In genomic region chr15:69885182-69886041, GRCh38 we compare ENCODE assay signal across 28 cellular contexts.
DNase-seq lines count a peak whose midpoint lies in the region; TF ChIP-seq lines count a peak whose summit lies in the region.
"Had no signal": no experiment of that assay in that cellular context is flagged by ENCODE, and none has a peak within 500 bp of the region (broad histone marks: within the 10 kb centered on the region; RNA-seq: fewer than 3 reads in every experiment).

No MANE protein-coding gene starts in this region.

- H3K4me2 ChIP-seq in mesendoderm (ENCODE audit: low read length), result no peak overlapping the region

- no peaks in the 10 kb centered on the region for H3K36me3 ChIP-seq in mesendoderm (ENCODE audit: control insufficient read depth, insufficient read depth, low read length)
- H3K36me3 ChIP-seq: heart left ventricle, stomach, thyroid gland had no signal

- H4K5ac ChIP-seq in mesendoderm (ENCODE audit: low read length), result no peak overlapping the region

- no peak overlapping the region for H4K8ac ChIP-seq in mesendoderm (ENCODE audit: low read depth, low read length)

- H3K9me3 Mint-ChIP-seq in activated naive CD4-positive, alpha-beta T cell treated with anti-CD3 and anti-CD28 coated beads for 36 hours, result peaks cover 2% of the 10 kb centered on the region
- peaks cover 7% of the 10 kb centered on the region for H3K9me3 Mint-ChIP-seq in activated naive CD4-positive, alpha-beta T cell treated with anti-CD3 and anti-CD28 coated beads, Interleukin-2, amount 10 ng/mL, durations not matched to agents 7 days and 5 days
- H3K9me3 Mint-ChIP-seq: activated CD8-positive, alpha-beta T cell treated with anti-CD3 and anti-CD28 coated beads for 36 hours; activated naive CD8-positive, alpha-beta T cell treated with anti-CD3 and anti-CD28 coated beads for 36 hours had no signal

- H3K27ac Mint-ChIP-seq in activated naive CD4-positive, alpha-beta T cell treated with anti-CD3 and anti-CD28 coated beads for 36 hours, result no peak overlapping the region
- no peak overlapping the region for H3K27ac Mint-ChIP-seq in activated naive CD4-positive, alpha-beta T cell treated with anti-CD3 and anti-CD28 coated beads, Interleukin-2, amount 10 ng/mL, durations not matched to agents 7 days and 5 days
- H3K27ac Mint-ChIP-seq: activated CD8-positive, alpha-beta T cell treated with anti-CD3 and anti-CD28 coated beads for 36 hours; activated naive CD8-positive, alpha-beta T cell treated with anti-CD3 and anti-CD28 coated beads for 36 hours; CD8-positive, alpha-beta T cell; memory B cell; T-cell had no signal

- no peaks in the 10 kb centered on the region for H3K36me3 Mint-ChIP-seq in activated naive CD4-positive, alpha-beta T cell treated with anti-CD3 and anti-CD28 coated beads for 36 hours (ENCODE audit: low read depth)
- H3K36me3 Mint-ChIP-seq in activated naive CD4-positive, alpha-beta T cell treated with anti-CD3 and anti-CD28 coated beads, Interleukin-2, amount 10 ng/mL, durations not matched to agents 7 days and 5 days, result no peaks in the 10 kb centered on the region
- H3K36me3 Mint-ChIP-seq: activated naive CD8-positive, alpha-beta T cell treated with anti-CD3 and anti-CD28 coated beads for 36 hours; CD8-positive, alpha-beta T cell; T-cell had no signal

- H3K27ac ChIP-seq in caudate nucleus (ENCODE audit: low read depth, low read length), result no peak overlapping the region
- peak overlapping the region; percentile 43 for H3K27ac ChIP-seq in mesendoderm (ENCODE audit: low read depth, low read length)
- H3K27ac ChIP-seq: heart left ventricle, SJSA1, stomach, thyroid gland had no signal

- H3K9ac ChIP-seq in mesendoderm (ENCODE audit: low read length), result no peak overlapping the region

- no peak overlapping the region for H3K23ac ChIP-seq in mesendoderm (ENCODE audit: low read length)

- H3K79me2 ChIP-seq in mesendoderm (ENCODE audit: control insufficient read depth, insufficient read depth, low read length), result no peaks in the 10 kb centered on the region

- no peaks in the 10 kb centered on the region for H3K27me3 Mint-ChIP-seq in activated naive CD4-positive, alpha-beta T cell treated with anti-CD3 and anti-CD28 coated beads for 36 hours (ENCODE audit: low read depth)
- H3K27me3 Mint-ChIP-seq in activated naive CD4-positive, alpha-beta T cell treated with anti-CD3 and anti-CD28 coated beads, Interleukin-2, amount 10 ng/mL, durations not matched to agents 7 days and 5 days, result peaks cover 28% of the 10 kb centered on the region
- H3K27me3 Mint-ChIP-seq: activated naive CD8-positive, alpha-beta T cell treated with anti-CD3 and anti-CD28 coated beads for 36 hours; memory B cell had no signal

- peaks cover 7% of the 10 kb centered on the region for H3K4me1 Mint-ChIP-seq in activated naive CD4-positive, alpha-beta T cell treated with anti-CD3 and anti-CD28 coated beads for 36 hours (ENCODE audit: low read depth)
- no peaks in the 10 kb centered on the region for H3K4me1 Mint-ChIP-seq in activated naive CD4-positive, alpha-beta T cell treated with anti-CD3 and anti-CD28 coated beads, Interleukin-2, amount 10 ng/mL, durations not matched to agents 7 days and 5 days

- POLR2A ChIA-PET in HEK293T (lab: Yijun Ruan, JAX), result no interaction called here

- no peak overlapping the region for H3K4me3 Mint-ChIP-seq in activated naive CD4-positive, alpha-beta T cell treated with anti-CD3 and anti-CD28 coated beads for 36 hours
- H3K4me3 Mint-ChIP-seq in activated naive CD4-positive, alpha-beta T cell treated with anti-CD3 and anti-CD28 coated beads, Interleukin-2, amount 10 ng/mL, durations not matched to agents 7 days and 5 days, result no peak overlapping the region
- H3K4me3 Mint-ChIP-seq: activated CD8-positive, alpha-beta T cell treated with anti-CD3 and anti-CD28 coated beads for 36 hours; activated naive CD8-positive, alpha-beta T cell treated with anti-CD3 and anti-CD28 coated beads for 36 hours; CD8-positive, alpha-beta T cell; IgD-negative memory B cell; memory B cell; T-cell had no signal

- no peak overlapping the region for H3K4me3 ChIP-seq in mesendoderm (ENCODE audit: low read length)
- H3K4me3 ChIP-seq: heart left ventricle, SJSA1, stomach, thyroid gland had no signal

- H2BK120ac ChIP-seq in mesendoderm (ENCODE audit: low read depth, low read length), result no peak overlapping the region

- H3K18ac ChIP-seq in mesendoderm (ENCODE audit: low read length), result peak overlapping the region; percentile 44

- DNase-seq in activated naive CD4-positive, alpha-beta T cell treated with anti-CD3 and anti-CD28 coated beads for 36 hours, result peak; percentile 13
- no peak for DNase-seq in activated naive CD4-positive, alpha-beta T cell treated with anti-CD3 and anti-CD28 coated beads, Interleukin-2, amount 10 ng/mL, durations not matched to agents 7 days and 5 days
- DNase-seq in caudate nucleus (lab: John Stamatoyannopoulos, UW) (peak in 33 of 61 donors; percentile 5 to 60 (median 19)), mesendoderm (peak; percentile 78), G401 (ENCODE audit: low spot score) (no peak), HEK293T (ENCODE audit: extremely low spot score) (no peak), NCI-H1930 (lab: John Stamatoyannopoulos, UW) (no peak), T-helper 2 cell (no peak)
- DNase-seq: activated CD8-positive, alpha-beta T cell treated with anti-CD3 and anti-CD28 coated beads for 36 hours; activated naive CD8-positive, alpha-beta T cell treated with anti-CD3 and anti-CD28 coated beads for 36 hours; CD8-positive, alpha-beta T cell; DMS 273 treated with DMSO at 0.1 percent for 48 hours; effector CD4-positive, alpha-beta T cell; H7; heart left ventricle; NCI-H1092; NCI-H1694 treated with DMSO at 0.1 percent for 48 hours; NCI-H748 treated with DMSO at 0.1 percent for 48 hours; occipital lobe; RPMI8226; small intestine; stimulated activated CD8-positive, alpha-beta memory T cell treated with anti-CD3 and anti-CD28 coated beads, Interleukin-4, amount 100 ng/mL, for 48 hours; stomach; T-cell; thyroid gland had no signal

- in situ Hi-C loops in G401 (cut with HindIII; ENCODE audit: low sequenced_read_pairs), result no loop called here

- no CpG with 5 or more reads among the region's 19 CpGs for WGBS in mesendoderm (ENCODE audit: extremely low coverage, insufficient coverage, low lambda C conversion rate)

- no peak overlapping the region for H2BK15ac ChIP-seq in mesendoderm (replicated peaks; ENCODE audit: low read depth)

- H2AK5ac ChIP-seq in mesendoderm (ENCODE audit: low read length), result no peak overlapping the region

- H3K4ac ChIP-seq in mesendoderm (ENCODE audit: low read depth, low read length), result no peak overlapping the region

- no peak overlapping the region for H2BK5ac ChIP-seq in mesendoderm (ENCODE audit: low read length)

- CTCF ChIA-PET in activated naive CD4-positive, alpha-beta T cell treated with anti-CD3 and anti-CD28 coated beads for 36 hours (lab: Charles Lee), result interaction anchor here (0.6 to 0.8 kb wide), 2 partner anchors 310 to 409 kb away, joined by 3 read pairs; no protein-coding TSS in a partner anchor
- CTCF ChIA-PET in activated naive CD4-positive, alpha-beta T cell treated with anti-CD3 and anti-CD28 coated beads, Interleukin-2, amount 10 ng/mL, durations not matched to agents 7 days and 5 days (lab: Charles Lee), result no interaction called here
- CTCF ChIA-PET in HEK293T (lab: Yijun Ruan, JAX), result no interaction called here

- no peaks in the 10 kb centered on the region for H3K79me1 ChIP-seq in mesendoderm (ENCODE audit: low read length)

- intact Hi-C loops in activated naive CD4-positive, alpha-beta T cell treated with anti-CD3 and anti-CD28 coated beads for 36 hours (cut with micrococcal nuclease), result no loop called here

- no peaks in the 10 kb centered on the region for H3K27me3 ChIP-seq in mesendoderm (ENCODE audit: insufficient read depth, low read length, poor library complexity)
- H3K27me3 ChIP-seq: SJSA1, thyroid gland had no signal

- H3K56ac ChIP-seq in mesendoderm (ENCODE audit: low read length), result peak overlapping the region; percentile 50

- peaks cover 9% of the 10 kb centered on the region for H3K4me1 ChIP-seq in mesendoderm (ENCODE audit: control insufficient read depth, low read depth, low read length)
- H3K4me1 ChIP-seq: heart left ventricle, SJSA1, stomach had no signal

TF ChIP-seq in HEK293T, 16 proteins besides CTCF, POLR2A, EP300 and RAD21:
- TF ChIP-seq L3MBTL2 (conservative IDR thresholded peaks at IDR 0.05), result no peak
- TF ChIP-seq CTBP1 (IDR thresholded peaks at IDR 0.05; ENCODE audit: borderline replicate concordance), result no peak
- TF ChIP-seq LEF1 (IDR thresholded peaks at IDR 0.05; ENCODE audit: borderline replicate concordance), result no peak
- TF ChIP-seq SP1 (IDR thresholded peaks at IDR 0.05), result no peak
- TF ChIP-seq BHLHE40 (IDR thresholded peaks at IDR 0.05; ENCODE audit: borderline replicate concordance), result no peak

Comparison
In these comparisons a context has a peak if more than half of its experiments do, and no peak if none do; other contexts are left out.
1. DNase-seq: peak in activated naive CD4-positive, alpha-beta T cell treated with anti-CD3 and anti-CD28 coated beads for 36 hours (single experiment), caudate nucleus (33 of 61) and mesendoderm (single experiment); none in activated naive CD4-positive, alpha-beta T cell treated with anti-CD3 and anti-CD28 coated beads, Interleukin-2, amount 10 ng/mL, durations not matched to agents 7 days and 5 days (single experiment), G401 (single experiment), HEK293T (single experiment), NCI-H1930 (0 of 2) and T-helper 2 cell (0 of 5).